8 cellular contexts compared by ENCODE assay signal in genomic region chr11:62694455-62695167, GRCh38. TPM values are rescaled to one million over a fixed set of nuclear protein-coding genes. Genes with fewer than 3 reads are reported as not detected.
DNase-seq lines count a peak whose midpoint lies in the region; ATAC-seq and TF ChIP-seq lines count a peak whose summit lies in the region.

No MANE protein-coding gene starts in this region.

- no peaks in the 10 kb centered on the region for H3K27me3 Mint-ChIP-seq in activated T-cell treated with anti-CD3 and anti-CD28 coated beads, Interleukin-2, amount 50 U/mL, for 4 hours (ENCODE audit: low read depth)
- H3K27me3 Mint-ChIP-seq in neural crest cell (ENCODE audit: low read depth): no peaks in the 10 kb centered on the region

- no peaks in the 10 kb centered on the region for H3K79me2 ChIP-seq in PC-9 (ENCODE audit: low read depth)

- peak overlapping the region; percentile 7 for H3K27ac Mint-ChIP-seq in neural crest cell (ENCODE audit: unreplicated experiment)

- H3K27me3 ChIP-seq in PC-9 (ENCODE audit: insufficient read depth, low read depth): no peaks in the 10 kb centered on the region

- H3K9me3 ChIP-seq in PC-9 (ENCODE audit: insufficient read depth, low read depth): no peaks in the 10 kb centered on the region

- H3K9me2 ChIP-seq in PC-9 (ENCODE audit: insufficient read depth): no peaks in the 10 kb centered on the region

- TF ChIP-seq CTCF in HFF-Myc (IDR thresholded peaks at IDR 0.05; ENCODE audit: low read depth, low read length, missing control alignments): peak; percentile 89
- TF ChIP-seq CTCF in PC-9 (conservative IDR thresholded peaks at IDR 0.05): peak; percentile 86
- peak; percentile 83 for TF ChIP-seq CTCF in neural crest cell (conservative IDR thresholded peaks at IDR 0.05)

- H3K4me3 ChIP-seq in HFF-Myc (replicated peaks; ENCODE audit: low read depth, low read length) (no peak overlapping the region), PC-9 (no peak overlapping the region)

- no peaks in the 10 kb centered on the region for H4K20me1 ChIP-seq in PC-9 (ENCODE audit: insufficient read depth)

- peaks cover 6% of the 10 kb centered on the region for H3K4me1 Mint-ChIP-seq in activated T-cell treated with anti-CD3 and anti-CD28 coated beads, Interleukin-2, amount 50 U/mL, for 4 hours (ENCODE audit: low read depth)
- H3K4me1 Mint-ChIP-seq in neural crest cell: peaks cover 12% of the 10 kb centered on the region

- ATAC-seq in activated T-cell treated with anti-CD3 and anti-CD28 coated beads, Interleukin-2, amount 50 U/mL, for 4 hours: peak; percentile 93 to 96
- ATAC-seq in GM18861 (IDR thresholded peaks at IDR 0.05; ENCODE audit: unreplicated experiment): no peak

- H2AFZ ChIP-seq in PC-9: no peak overlapping the region

- no peak overlapping the region for H3K4me3 Mint-ChIP-seq in activated T-cell treated with anti-CD3 and anti-CD28 coated beads, Interleukin-2, amount 50 U/mL, for 4 hours
- peak overlapping the region; percentile 42 for H3K4me3 Mint-ChIP-seq in neural crest cell

- H3K27ac ChIP-seq in PC-9: no peak overlapping the region

- DNase-seq in CD1c-positive myeloid dendritic cell (ENCODE audit: extremely low spot score) (peak; percentile 84), HFF-Myc (ENCODE audit: extremely low read depth, low read depth) (peak; percentile 65), PC-9 (peak in 1 of 2 experiments; percentile 55), fibroblast of gingiva (ENCODE audit: low read depth) (peak; percentile 81), neural crest cell (ENCODE audit: low read depth, low spot score) (peak; percentile 74), stromal cell of bone marrow (ENCODE audit: low read depth) (peak; percentile 83)
- peak; percentile 75 for DNase-seq in activated T-cell treated with anti-CD3 and anti-CD28 coated beads, Interleukin-2, amount 50 U/mL, for 4 hours

- H3K4me2 ChIP-seq in PC-9: no peak overlapping the region

- H3F3A ChIP-seq in PC-9 (ENCODE audit: insufficient read depth, low read depth): peaks cover 25% of the 10 kb centered on the region

- peaks cover 20% of the 10 kb centered on the region for H3K36me3 Mint-ChIP-seq in activated T-cell treated with anti-CD3 and anti-CD28 coated beads, Interleukin-2, amount 50 U/mL, for 4 hours (ENCODE audit: insufficient read depth)
- peaks cover 15% of the 10 kb centered on the region for H3K36me3 Mint-ChIP-seq in neural crest cell (ENCODE audit: low read depth)

- no TSS peak for BruUV-seq in PC-9 (replicated peaks; lab: Mats Ljungman, UMichigan)

- H3K36me3 ChIP-seq in PC-9 (ENCODE audit: low read depth): 0 out of 2 replicates have a peak, but pooled peaks cover 12% of the 10 kb centered on the region

- intact Hi-C loops in PC-9 (cut with micrococcal nuclease; ENCODE audit: unreplicated experiment): loop anchor here (1.0 to 2.0 kb wide), 2 partner anchors 16 to 299 kb away; partner anchors contain the start of gene UBXN1

- CTCF ChIA-PET in PC-9 (lab: Charles Lee): interaction anchor here (0.6 to 2.4 kb wide), 6 partner anchors 10 to 987 kb away, joined by 3 to 15 read pairs (median 7); no protein-coding TSS in a partner anchor

- H3K4me1 ChIP-seq in PC-9 (replicated peaks; ENCODE audit: insufficient read depth): no peaks in the 10 kb centered on the region

- POLR2A ChIA-PET in PC-9 (lab: Charles Lee; ENCODE audit: unreplicated experiment): interaction anchor here (0.6 kb wide), 1 partner anchor 11 kb away, joined by 7 read pairs; no protein-coding TSS in a partner anchor

- no peaks in the 10 kb centered on the region for H3K9me3 Mint-ChIP-seq in activated T-cell treated with anti-CD3 and anti-CD28 coated beads, Interleukin-2, amount 50 U/mL, for 4 hours
- no peaks in the 10 kb centered on the region for H3K9me3 Mint-ChIP-seq in neural crest cell

RNA-seq across cellular contexts. Expression of gene LRRN4CL, which starts 5.3 kb away (rescaled TPM):
- total RNA-seq in PC-9 (2021): 1.0 and 1.3 TPM in 2 replicates
- total RNA-seq in activated T-cell treated with anti-CD3 and anti-CD28 coated beads, Interleukin-2, amount 50 U/mL, for 4 hours: under 1 TPM; 0.21 to 0.33 (median 0.30) TPM
- total RNA-seq in neural crest cell: 1.6 and 1.8 TPM in 2 replicates

RNA-seq across cellular contexts. Expression of gene BSCL2, which starts 12.6 kb away (rescaled TPM):
- total RNA-seq in PC-9 (2021) (173 and 201 TPM in 2 replicates), neural crest cell (106 and 111 TPM in 2 replicates)
- 10 to 100 TPM; 23.6 to 29.6 (median 26.9) TPM for total RNA-seq in activated T-cell treated with anti-CD3 and anti-CD28 coated beads, Interleukin-2, amount 50 U/mL, for 4 hours

RNA-seq across cellular contexts. Expression of gene GNG3, which starts 12.9 kb away (rescaled TPM):
- total RNA-seq in PC-9 (2021) (0.57 TPM in 1 of 2 replicates, not detected in the other), neural crest cell (11.3 and 12.9 TPM in 2 replicates)
- not detected for total RNA-seq in activated T-cell treated with anti-CD3 and anti-CD28 coated beads, Interleukin-2, amount 50 U/mL, for 4 hours

RNA-seq across cellular contexts. Expression of gene UBXN1, which starts 15.7 kb away (rescaled TPM):
- 143 and 150 TPM in 2 replicates for total RNA-seq in PC-9 (2021)
- 100 to 1,000 TPM; 151 to 174 (median 157) TPM for total RNA-seq in activated T-cell treated with anti-CD3 and anti-CD28 coated beads, Interleukin-2, amount 50 U/mL, for 4 hours
- 103 and 113 TPM in 2 replicates for total RNA-seq in neural crest cell

RNA-seq across cellular contexts. Expression of gene LBHD1, which starts 22.5 kb away (rescaled TPM):
- total RNA-seq in PC-9 (2021) (13.2 and 16.1 TPM in 2 replicates), neural crest cell (7.0 and 7.8 TPM in 2 replicates)
- 10 to 100 TPM; 17.0 to 22.2 (median 19.2) TPM for total RNA-seq in activated T-cell treated with anti-CD3 and anti-CD28 coated beads, Interleukin-2, amount 50 U/mL, for 4 hours
